In genomic region chr15:64911317-64912186, GRCh38 we compare ENCODE assay signal across 8 cellular contexts. TPM values are rescaled to one million over a fixed set of nuclear protein-coding genes. Genes with fewer than 3 reads are reported as not detected.
DNase-seq lines count a peak whose midpoint lies in the region; ATAC-seq and TF ChIP-seq lines count a peak whose summit lies in the region.

Gene ANKDD1A (plus strand): TSS chr15:64911902. CDS start chr15:64911931, 29 bp downstream.

- peaks cover 10% of the 10 kb centered on the region for H3K4me1 Mint-ChIP-seq in CD14-positive monocyte

- H3K4me3 Mint-ChIP-seq in CD14-positive monocyte = peak within 1 kb of the TSS; percentile 77 to 90

- intact Hi-C loops in CD14-positive monocyte (cut with micrococcal nuclease) (no loop called here), right lobe of liver (cut with DNase I) (no loop called here)

- H3K27me3 Mint-ChIP-seq in CD14-positive monocyte (ENCODE audit: low read depth in 3 of 3) = peaks cover 27 to 45% (median 44%) of the 10 kb centered on the region in 3 donors

- ATAC-seq in GM19372 (IDR thresholded peaks at IDR 0.05; ENCODE audit: low read depth, unreplicated experiment) (peak; percentile 77), right lobe of liver (peak; percentile 83 to 85 (median 84)), GM18868 (IDR thresholded peaks at IDR 0.05; ENCODE audit: unreplicated experiment) (no peak)

- no peak for TF ChIP-seq POLR2A in right lobe of liver (IDR thresholded peaks at IDR 0.05)

- H3K9me3 ChIP-seq in right lobe of liver = no peaks in the 10 kb centered on the region

- no peak within 1 kb of the TSS for H3K27ac Mint-ChIP-seq in CD14-positive monocyte

- WGBS in right lobe of liver (ENCODE audit: insufficient coverage, low coverage, low lambda C conversion rate, missing lambda C conversion rate) = 9% methylated on average over 10 of the region's 72 CpGs

- peaks cover 6 to 15% of the 10 kb centered on the region in 2 donors for H3K36me3 Mint-ChIP-seq in CD14-positive monocyte

- no peaks in the 10 kb centered on the region for H3K36me3 ChIP-seq in right lobe of liver

- TF ChIP-seq CTCF in CD14-positive monocyte (IDR thresholded peaks at IDR 0.05) = no peak
- no peak for TF ChIP-seq CTCF in right lobe of liver (IDR thresholded peaks at IDR 0.05)

- no peaks in the 10 kb centered on the region for H3K27me3 ChIP-seq in right lobe of liver

- H3K4me1 ChIP-seq in right lobe of liver = no peaks in the 10 kb centered on the region

- H3K27ac ChIP-seq in right lobe of liver = no peak within 1 kb of the TSS

- DNase-seq in CD14-positive monocyte (ENCODE audit: low spot score) (no peak), M059J (ENCODE audit: low read depth) (peak; percentile 46), T1000 (lab: John Stamatoyannopoulos, UW) (peak; percentile 65), dermis blood vessel endothelial cell (peak; percentile 66), right lobe of liver (peak in 2 of 3 donors; percentile 57 to 58)
- DNase-seq in stimulated activated CD4-positive, alpha-beta T cell treated with anti-CD3 and anti-CD28 coated beads, TNF-alpha, amount 100 ng/mL, for 48 hours (ENCODE audit: low read depth in 3 of 3) = peak in 2 of 3 donors; percentile 27 to 28

- H3K9me3 Mint-ChIP-seq in CD14-positive monocyte = peaks cover 0 to 8% (median 0%) of the 10 kb centered on the region in 7 donors

- H3K4me3 ChIP-seq in right lobe of liver = peak within 1 kb of the TSS; percentile 29 to 47 (median 33)

RNA-seq across cellular contexts. Expression of gene ANKDD1A, which starts in this region (rescaled TPM):
- polyA plus RNA-seq in CD14-positive monocyte = under 1 TPM; 0.49 to 0.90 TPM
- 2.1 and 2.3 TPM in 2 replicates for total RNA-seq in M059J (2014; rRNA removed; shearing (Covaris generic))
- total RNA-seq in dermis blood vessel endothelial cell (5.6 and 5.8 TPM in 2 replicates), right lobe of liver (1 to 10 TPM in 1 of 6 experiments, under 1 TPM in 5; 0.29 to 1.1 (median 0.47) TPM)
